Comparison of ENCODE assay signal across 2 cellular contexts in the genomic region with DNA sequence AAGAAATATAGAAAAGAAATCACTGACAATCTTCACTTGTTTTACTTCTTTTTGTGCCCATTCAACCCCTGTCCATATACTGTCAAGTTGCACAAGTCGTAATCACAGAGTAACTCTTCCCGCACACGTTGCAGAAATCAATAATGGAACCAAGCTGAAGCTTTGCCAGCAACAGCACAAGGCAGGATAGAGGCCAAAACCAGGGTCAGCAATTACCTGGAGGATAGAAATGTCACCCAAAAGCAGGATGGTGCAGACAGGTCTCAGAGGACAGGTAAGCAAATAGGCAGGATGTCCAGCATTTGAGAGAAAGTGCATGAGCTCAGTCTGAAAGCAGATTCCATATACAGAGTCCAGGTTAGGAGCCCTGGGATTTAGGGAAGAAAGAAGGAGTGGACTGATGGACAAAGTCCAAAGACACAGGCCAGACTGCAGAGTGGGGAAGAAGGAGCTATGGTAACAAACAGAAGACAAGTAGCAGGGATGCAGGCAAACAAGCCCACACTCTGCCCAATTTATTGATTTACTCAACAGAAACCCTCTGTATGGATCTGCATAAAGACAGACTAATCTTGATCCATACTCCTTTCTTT.
A peak's percentile ranks its signal among the peaks of the same experiment; 100 is the strongest.
TF ChIP-seq lines count a peak whose summit lies in the region.

No MANE protein-coding gene starts in this region.

TF ChIP-seq in liver, 16 proteins besides CTCF, POLR2A, EP300 and RAD21:
- TF ChIP-seq SP1 (IDR thresholded peaks at IDR 0.05), result peak; percentile 44
- peak; percentile 28 for TF ChIP-seq NR2F2 (IDR thresholded peaks at IDR 0.05)
- peak; percentile 46 for TF ChIP-seq FOXA1 (IDR thresholded peaks at IDR 0.05)
- peak; percentile 76 for TF ChIP-seq ZBTB33 (IDR thresholded peaks at IDR 0.05)
- peak; percentile 81 to 86 for TF ChIP-seq HNF4A (conservative IDR thresholded peaks at IDR 0.05)
- no peak for TF ChIP-seq GABPA (IDR thresholded peaks at IDR 0.05 in 1 of 2, conservative IDR thresholded peaks at IDR 0.05 in 1 of 2)
- TF ChIP-seq FOXA2 (IDR thresholded peaks at IDR 0.05), result peak; percentile 54
- no peak for TF ChIP-seq TAF1 (conservative IDR thresholded peaks at IDR 0.05)
- peak; percentile 77 to 83 for TF ChIP-seq RXRA (IDR thresholded peaks at IDR 0.05)
- TF ChIP-seq JUND (IDR thresholded peaks at IDR 0.05), result peak; percentile 50 to 61
- TF ChIP-seq HNF4G (IDR thresholded peaks at IDR 0.05), result peak; percentile 58
- TF ChIP-seq YY1 (IDR thresholded peaks at IDR 0.05), result peak; percentile 87
- TF ChIP-seq ATF3 (IDR thresholded peaks at IDR 0.05), result no peak
- no peak for TF ChIP-seq EGR1 (IDR thresholded peaks at IDR 0.05; ENCODE audit: low read depth in 2 of 2)
- TF ChIP-seq REST (IDR thresholded peaks at IDR 0.05), result peak; percentile 53
- peak; percentile 87 for TF ChIP-seq MAX (IDR thresholded peaks at IDR 0.05)

TF ChIP-seq in HepG2, 621 proteins besides CTCF, POLR2A, EP300 and RAD21:
- TF ChIP-seq RXRB (CRISPR knock-in tag; IDR thresholded peaks at IDR 0.05; ENCODE audit: borderline replicate concordance) (no peak), ZNF30 (CRISPR knock-in tag; IDR thresholded peaks at IDR 0.05) (no peak), SMAD1 (CRISPR knock-in tag; IDR thresholded peaks at IDR 0.05; ENCODE audit: borderline replicate concordance, low read depth) (no peak), CENPX (CRISPR knock-in tag; IDR thresholded peaks at IDR 0.05) (no peak), SRSF9 (IDR thresholded peaks at IDR 0.05; ENCODE audit: borderline replicate concordance, insufficient read depth, low read depth, low read length, poor library complexity, severe bottlenecking) (no peak)
